Comparison of ENCODE assay signal across 8 cellular contexts in genomic region chr4:56978750-56979303, GRCh38. TPM values are rescaled to one million over a fixed set of nuclear protein-coding genes. Genes with fewer than 3 reads are reported as not detected.
A peak's percentile ranks its signal among the peaks of the same experiment; 100 is the strongest.
DNase-seq lines count a peak whose midpoint lies in the region; TF ChIP-seq lines count a peak whose summit lies in the region.

TSS of gene POLR2B (plus strand) at chr4:56978896. CDS start at chr4:56978986, 90 bp downstream.

- H3K27ac ChIP-seq in SK-N-MC (peak within 1 kb of the TSS; percentile 96), temporal lobe (ENCODE audit: low read depth, low read length) (peak within 1 kb of the TSS; percentile 38)

- H3K9me3 ChIP-seq in SK-N-MC (ENCODE audit: low read depth, low read length) = no peaks in the 10 kb centered on the region

- peak within 1 kb of the TSS; percentile 97 for H3K27ac Mint-ChIP-seq in activated naive CD4-positive, alpha-beta T cell treated with anti-CD3 and anti-CD28 coated beads, Interleukin-2, amount 10 ng/mL, durations not matched to agents 7 days and 5 days

- H3K36me3 Mint-ChIP-seq in activated naive CD4-positive, alpha-beta T cell treated with anti-CD3 and anti-CD28 coated beads, Interleukin-2, amount 10 ng/mL, durations not matched to agents 7 days and 5 days = peaks cover 25% of the 10 kb centered on the region

- peak within 1 kb of the TSS; percentile 91 for H3K4me3 ChIP-seq in SK-N-MC

- CTCF ChIA-PET in HEK293T (lab: Yijun Ruan, JAX) = interaction anchor here (0.8 to 1.8 kb wide), 3 partner anchors 12 to 20 kb away, joined by 3 to 6 read pairs (median 4); no protein-coding TSS in a partner anchor
- CTCF ChIA-PET in activated naive CD4-positive, alpha-beta T cell treated with anti-CD3 and anti-CD28 coated beads, Interleukin-2, amount 10 ng/mL, durations not matched to agents 7 days and 5 days (lab: Charles Lee) = interaction anchor here (0.9 to 2.9 kb wide), 3 partner anchors 18 to 70 kb away, joined by 4 to 10 read pairs (median 5); no protein-coding TSS in a partner anchor

- peaks cover under 1% of the 10 kb centered on the region for H3K9me3 Mint-ChIP-seq in activated naive CD4-positive, alpha-beta T cell treated with anti-CD3 and anti-CD28 coated beads, Interleukin-2, amount 10 ng/mL, durations not matched to agents 7 days and 5 days

- POLR2A ChIA-PET in HEK293T (lab: Yijun Ruan, JAX) = interaction anchor here (0.7 to 4.0 kb wide), 21 partner anchors 9 to 514 kb away, joined by 3 to 46 read pairs (median 4); partner anchors contain the start of gene REST

- H3K9ac ChIP-seq in SK-N-MC (ENCODE audit: insufficient read length) = peak within 1 kb of the TSS; percentile 93

- H3K4me1 Mint-ChIP-seq in activated naive CD4-positive, alpha-beta T cell treated with anti-CD3 and anti-CD28 coated beads, Interleukin-2, amount 10 ng/mL, durations not matched to agents 7 days and 5 days = peaks cover 51% of the 10 kb centered on the region

- H3K27me3 Mint-ChIP-seq in activated naive CD4-positive, alpha-beta T cell treated with anti-CD3 and anti-CD28 coated beads, Interleukin-2, amount 10 ng/mL, durations not matched to agents 7 days and 5 days = no peaks in the 10 kb centered on the region

- DNase-seq in GM03348 (ENCODE audit: low spot score) (peak; percentile 93), HEK293T (ENCODE audit: extremely low spot score) (peak; percentile 86), MV-4-11 (lab: John Stamatoyannopoulos, UW) (peak; percentile 96), SK-N-MC (ENCODE audit: low read depth, low spot score) (peak; percentile 66), germinal center (ENCODE audit: low spot score) (peak; percentile 86), occipital lobe (lab: John Stamatoyannopoulos, UW) (peak; percentile 89)
- peak; percentile 92 for DNase-seq in activated naive CD4-positive, alpha-beta T cell treated with anti-CD3 and anti-CD28 coated beads, Interleukin-2, amount 10 ng/mL, durations not matched to agents 7 days and 5 days

- H3K36me3 ChIP-seq in SK-N-MC (ENCODE audit: insufficient read depth, low read length) = peaks cover 28% of the 10 kb centered on the region

- peak within 1 kb of the TSS; percentile 95 for H3K4me3 Mint-ChIP-seq in activated naive CD4-positive, alpha-beta T cell treated with anti-CD3 and anti-CD28 coated beads, Interleukin-2, amount 10 ng/mL, durations not matched to agents 7 days and 5 days

TF ChIP-seq in HEK293T, 16 proteins besides CTCF, POLR2A, EP300 and RAD21:
- peak; percentile 87 for TF ChIP-seq L3MBTL2 (conservative IDR thresholded peaks at IDR 0.05)
- no peak for TF ChIP-seq BHLHE40 (IDR thresholded peaks at IDR 0.05; ENCODE audit: borderline replicate concordance)
- TF ChIP-seq SP1 (IDR thresholded peaks at IDR 0.05) = no peak
- TF ChIP-seq ELF4 (IDR thresholded peaks at IDR 0.05) = peak; percentile 37; the same call in 1 of the 2 replicates

RNA-seq across cellular contexts. Expression of gene POLR2B, which starts in this region (rescaled TPM):
- total RNA-seq in occipital lobe (230 TPM), temporal lobe (179 TPM)

Comparison
In these comparisons a context has a peak if more than half of its experiments do, and no peak if none do; other contexts are left out.
1. Peak in every context shown above with its lines: DNase-seq, H3K4me3 ChIP-seq and H3K27ac ChIP-seq.